13 cellular contexts compared by ENCODE assay signal in genomic region chr18:59861963-59862819, GRCh38. TPM values are rescaled to one million over a fixed set of nuclear protein-coding genes. Genes with fewer than 3 reads are reported as not detected.
DNase-seq lines count a peak whose midpoint lies in the region; ATAC-seq and TF ChIP-seq lines count a peak whose summit lies in the region.
"Had no signal": no experiment of that assay in that cellular context is flagged by ENCODE, and none has a peak within 500 bp of the region (broad histone marks: within the 10 kb centered on the region; RNA-seq: fewer than 3 reads in every experiment).

No MANE protein-coding gene starts in this region.

- H3K4me3 ChIP-seq in DND-41 (ENCODE audit: low read depth in 1 of 2, low read length in 2 of 2) = no peak overlapping the region
- H3K4me3 ChIP-seq in OCI-LY7 (ENCODE audit: low read depth, low read length, poor library complexity, severe bottlenecking) = peak overlapping the region; percentile 35
- no peak overlapping the region for H3K4me3 ChIP-seq in SK-N-SH (ENCODE audit: low read depth in 2 of 2, low read length in 1 of 2)
- H3K4me3 ChIP-seq in CD8-positive, alpha-beta T cell (ENCODE audit: low read depth, low read length) = no peak overlapping the region
- H3K4me3 ChIP-seq: thoracic aorta had no signal

- H3K4me2 ChIP-seq in DND-41 (ENCODE audit: insufficient read depth, low read length) (no peak overlapping the region), OCI-LY7 (ENCODE audit: low read length) (peak overlapping the region; percentile 78), SK-N-SH (no peak overlapping the region)

- H3K79me2 ChIP-seq in DND-41 (ENCODE audit: insufficient read depth, low read length) (no peaks in the 10 kb centered on the region), OCI-LY7 (ENCODE audit: insufficient read depth, low read depth, low read length) (no peaks in the 10 kb centered on the region), SK-N-SH (ENCODE audit: insufficient read depth) (no peaks in the 10 kb centered on the region)

- H3K27me3 ChIP-seq in DND-41 (ENCODE audit: insufficient read depth, low read length, poor library complexity) = no peaks in the 10 kb centered on the region
- no peaks in the 10 kb centered on the region for H3K27me3 ChIP-seq in SK-N-SH (ENCODE audit: insufficient read depth)
- H3K27me3 ChIP-seq in CD8-positive, alpha-beta T cell (ENCODE audit: insufficient read depth, low read length) = no peaks in the 10 kb centered on the region

- CTCF ChIA-PET in OCI-LY7 (lab: Charles Lee; ENCODE audit: unreplicated experiment) (no interaction called here), SK-N-SH (lab: Yijun Ruan, JAX) (interaction anchor here (1.4 kb wide), 1 partner anchor 687 kb away, joined by 3 read pairs; no protein-coding TSS in a partner anchor)
- CTCF ChIA-PET in CD8-positive, alpha-beta T cell (lab: Charles Lee) = no interaction called here

- peaks cover 7% of the 10 kb centered on the region for H3F3A ChIP-seq in SK-N-SH (replicated peaks; ENCODE audit: insufficient read depth)

- no peaks in the 10 kb centered on the region for H3K27me3 Mint-ChIP-seq in CD8-positive, alpha-beta T cell (ENCODE audit: low read depth)
- H3K27me3 Mint-ChIP-seq: activated naive CD8-positive, alpha-beta T cell had no signal

- no TSS peak for BruUV-seq in OCI-LY7 (replicated peaks; lab: Mats Ljungman, UMichigan)

- H3K36me3 ChIP-seq in DND-41 (ENCODE audit: insufficient read depth, low read length) = no peaks in the 10 kb centered on the region
- no peaks in the 10 kb centered on the region for H3K36me3 ChIP-seq in OCI-LY7 (ENCODE audit: insufficient read depth, low read length)
- no peaks in the 10 kb centered on the region for H3K36me3 ChIP-seq in SK-N-SH (replicated peaks in 1 of 2; ENCODE audit: control insufficient read depth in 1 of 2, insufficient read depth in 2 of 2, low read length in 1 of 2)
- no peaks in the 10 kb centered on the region for H3K36me3 ChIP-seq in CD8-positive, alpha-beta T cell (ENCODE audit: insufficient read depth, low read length)
- H3K36me3 ChIP-seq: thoracic aorta had no signal

- no peak overlapping the region for H3K4me3 Mint-ChIP-seq in CD8-positive, alpha-beta T cell
- H3K4me3 Mint-ChIP-seq: activated naive CD8-positive, alpha-beta T cell had no signal

- no peak for TF ChIP-seq CTCF in DND-41 (IDR thresholded peaks at IDR 0.05; ENCODE audit: borderline replicate concordance, extremely low read depth, low read length, poor library complexity, severe bottlenecking)
- TF ChIP-seq CTCF in OCI-LY7 (conservative IDR thresholded peaks at IDR 0.05; ENCODE audit: low read length) = no peak
- no peak for TF ChIP-seq CTCF in SK-N-SH (IDR thresholded peaks at IDR 0.05)
- no peak for TF ChIP-seq CTCF in CD8-positive, alpha-beta T cell (IDR thresholded peaks at IDR 0.05)

- H3K4me1 ChIP-seq in DND-41 (ENCODE audit: insufficient read depth, low read length) (peaks cover 2% of the 10 kb centered on the region; the same call in 1 of the 2 replicates), OCI-LY7 (ENCODE audit: insufficient read depth, low read length, poor library complexity, severe bottlenecking) (peaks cover 80% of the 10 kb centered on the region), SK-N-SH (ENCODE audit: control insufficient read depth in 1 of 2, insufficient read depth in 2 of 2, low read depth in 1 of 2, low read length in 1 of 2) (no peaks in the 10 kb centered on the region)
- H3K4me1 ChIP-seq in CD8-positive, alpha-beta T cell (ENCODE audit: insufficient read depth, low read length) = no peaks in the 10 kb centered on the region

- no peaks in the 10 kb centered on the region for H4K20me1 ChIP-seq in DND-41 (ENCODE audit: insufficient read depth, low read length)
- H4K20me1 ChIP-seq in OCI-LY7 (ENCODE audit: insufficient read depth, low read length) = no peaks in the 10 kb centered on the region
- no peaks in the 10 kb centered on the region for H4K20me1 ChIP-seq in SK-N-SH (ENCODE audit: insufficient read depth)

- H3K9me2 ChIP-seq in OCI-LY7 (ENCODE audit: insufficient read depth, low read length) (no peaks in the 10 kb centered on the region), SK-N-SH (no peaks in the 10 kb centered on the region)

- no peaks in the 10 kb centered on the region for H3K9me3 Mint-ChIP-seq in CD8-positive, alpha-beta T cell

- ATAC-seq in DND-41 (ENCODE audit: insufficient read depth, low read depth) (peak; percentile 33; the same call in 1 of the 3 replicates), GM19455 (IDR thresholded peaks at IDR 0.05; ENCODE audit: unreplicated experiment) (peak; percentile 73), HG03045 (IDR thresholded peaks at IDR 0.05; ENCODE audit: unreplicated experiment) (peak; percentile 62)
- ATAC-seq in CD8-positive, alpha-beta T cell = no peak

- DNase-seq in DND-41 (peak; percentile 9), OCI-LY7 (ENCODE audit: low spot score) (peak; percentile 76), NCI-H1105 treated with DMSO at 0.1 percent for 48 hours (lab: John Stamatoyannopoulos, UW) (no peak), SK-N-SH (no peak)
- DNase-seq in activated CD4-positive, alpha-beta T cell treated with anti-CD3 and anti-CD28 coated beads for 1 hour = no peak
- DNase-seq in CD8-positive, alpha-beta T cell = no peak
- DNase-seq: AML-193, NCI-H2029, T-helper 9 cell had no signal

- no peak for TF ChIP-seq RAD21 in SK-N-SH (IDR thresholded peaks at IDR 0.05; ENCODE audit: low read length)

- H3K9me3 ChIP-seq in DND-41 (ENCODE audit: insufficient read depth, low read length, severe bottlenecking) (no peaks in the 10 kb centered on the region), OCI-LY7 (ENCODE audit: low read length) (no peaks in the 10 kb centered on the region), SK-N-SH (no peaks in the 10 kb centered on the region)
- H3K9me3 ChIP-seq in CD8-positive, alpha-beta T cell (ENCODE audit: low read length) = no peaks in the 10 kb centered on the region
- H3K9me3 ChIP-seq: thoracic aorta had no signal

- WGBS in SK-N-SH (ENCODE audit: low lambda C conversion rate) = 89% methylated on average over 7 of the region's 7 CpGs

- TF ChIP-seq EP300 in SK-N-SH (IDR thresholded peaks at IDR 0.05; ENCODE audit: borderline replicate concordance in 1 of 2, low read depth in 1 of 2, low read length in 1 of 2) = no peak

- no peak overlapping the region for H3K27ac Mint-ChIP-seq in CD8-positive, alpha-beta T cell
- H3K27ac Mint-ChIP-seq: activated naive CD8-positive, alpha-beta T cell had no signal

- H3K27ac ChIP-seq in DND-41 (ENCODE audit: low read length) = no peak overlapping the region
- H3K27ac ChIP-seq in OCI-LY7 (ENCODE audit: low read depth, low read length, poor library complexity, severe bottlenecking) = peak overlapping the region; percentile 87
- H3K27ac ChIP-seq in SK-N-SH (ENCODE audit: low read depth in 2 of 2, low read length in 1 of 2) = no peak overlapping the region
- no peak overlapping the region for H3K27ac ChIP-seq in CD8-positive, alpha-beta T cell (ENCODE audit: low read depth, low read length)
- H3K27ac ChIP-seq: thoracic aorta had no signal

- H3K9ac ChIP-seq in DND-41 (ENCODE audit: low read depth, low read length) = no peak overlapping the region
- H3K9ac ChIP-seq in SK-N-SH = no peak overlapping the region

- no peak overlapping the region for H2AFZ ChIP-seq in DND-41 (ENCODE audit: low read depth, low read length)
- H2AFZ ChIP-seq in OCI-LY7 (ENCODE audit: low read length) = peak overlapping the region; percentile 66; the same call in 1 of the 2 replicates
- no peak overlapping the region for H2AFZ ChIP-seq in SK-N-SH (ENCODE audit: low read depth)

- intact Hi-C loops in OCI-LY7 (cut with micrococcal nuclease; ENCODE audit: unreplicated experiment) = loop anchor here (1.0 kb wide), 1 partner anchor 37 kb away; the partner anchor contains the start of gene PMAIP1
- intact Hi-C loops in CD8-positive, alpha-beta T cell (cut with DNase I, micrococcal nuclease) = no loop called here

- no peaks in the 10 kb centered on the region for H3K36me3 Mint-ChIP-seq in CD8-positive, alpha-beta T cell
- H3K36me3 Mint-ChIP-seq: activated naive CD8-positive, alpha-beta T cell had no signal

- POLR2A ChIA-PET in OCI-LY7 (lab: Charles Lee) = interaction anchor here (0.6 to 0.7 kb wide), 3 partner anchors 11 to 79 kb away, joined by 3 to 4 read pairs (median 3); no protein-coding TSS in a partner anchor
- POLR2A ChIA-PET in SK-N-SH (lab: Yijun Ruan, JAX) = no interaction called here
- POLR2A ChIA-PET in CD8-positive, alpha-beta T cell (lab: Charles Lee) = no interaction called here

- H3K4me1 Mint-ChIP-seq in CD8-positive, alpha-beta T cell (ENCODE audit: low read depth) = no peaks in the 10 kb centered on the region

TF ChIP-seq in SK-N-SH, 30 proteins besides CTCF, POLR2A, EP300 and RAD21:
- no peak for TF ChIP-seq TCF12 (IDR thresholded peaks at IDR 0.05)
- TF ChIP-seq USF1 (IDR thresholded peaks at IDR 0.05; ENCODE audit: borderline replicate concordance, low read depth) = no peak
- no peak for TF ChIP-seq FOXM1 (IDR thresholded peaks at IDR 0.05; ENCODE audit: low read depth)
- no peak for TF ChIP-seq NFIC (IDR thresholded peaks at IDR 0.05; ENCODE audit: borderline replicate concordance)
- no peak for TF ChIP-seq FOXJ3 (CRISPR knock-in tag; IDR thresholded peaks at IDR 0.05)
- TF ChIP-seq JUND (IDR thresholded peaks at IDR 0.05) = no peak
- TF ChIP-seq MEF2A (IDR thresholded peaks at IDR 0.05; ENCODE audit: borderline replicate concordance, low read depth) = no peak
- TF ChIP-seq YY1 (IDR thresholded peaks at IDR 0.05; ENCODE audit: low read depth) = no peak
- TF ChIP-seq TEAD4 (IDR thresholded peaks at IDR 0.05; ENCODE audit: borderline replicate concordance, insufficient read depth) = no peak

RNA-seq across cellular contexts. Expression of gene PMAIP1, which starts 37.6 kb away (rescaled TPM):
- 22.9 and 25.4 TPM in 2 replicates for total RNA-seq in OCI-LY7 (2014; rRNA removed; shearing (Covaris generic))
- 21.1 and 23.3 TPM in 2 replicates for total RNA-seq in OCI-LY7 (2022)
- 74.5 and 76.9 TPM in 2 replicates for polyA plus RNA-seq in SK-N-SH (2012; rRNA removed)
- polyA plus RNA-seq in SK-N-SH (2012; cell fraction: cytosol; rRNA removed) = 79.4 and 117 TPM in 2 replicates
- polyA plus RNA-seq in SK-N-SH (2012; cell fraction: nucleus; rRNA removed) = 37.4 and 69.3 TPM in 2 replicates
- total RNA-seq in CD8-positive, alpha-beta T cell = 100 to 1,000 TPM in 1 of 2 experiments, 10 to 100 TPM in 1; 96.2 to 101 TPM
- total RNA-seq: thoracic aorta had no signal

Comparison
In these comparisons a context has a peak if more than half of its experiments do, and no peak if none do; other contexts are left out.
1. DNase-seq: peak in DND-41 (single experiment) and OCI-LY7 (single experiment); none in NCI-H1105 treated with DMSO at 0.1 percent for 48 hours (single experiment), activated CD4-positive, alpha-beta T cell treated with anti-CD3 and anti-CD28 coated beads for 1 hour (single experiment), SK-N-SH (single experiment) and CD8-positive, alpha-beta T cell (0 of 7).